20 cellular contexts compared by ENCODE assay signal in genomic region chr6:169162249-169162967, GRCh38.
A peak's percentile ranks its signal among the peaks of the same experiment; 100 is the strongest.
DNase-seq lines count a peak whose midpoint lies in the region; ATAC-seq, FAIRE-seq and TF ChIP-seq lines count a peak whose summit lies in the region.
"Had no signal": no experiment of that assay in that cellular context is flagged by ENCODE, and none has a peak within 500 bp of the region (broad histone marks: within the 10 kb centered on the region; RNA-seq: fewer than 3 reads in every experiment).

No MANE protein-coding gene starts in this region.

- H3K4me2 ChIP-seq in endothelial cell of umbilical vein (ENCODE audit: insufficient read depth, low read length): no peak overlapping the region
- H3K4me2 ChIP-seq: KMS-11, PC-9 had no signal

- intact Hi-C loops in right cardiac atrium (cut with DNase I) (loop anchor here in 1 of 4 donors (10.0 kb wide), 1 partner anchor 52 kb away; no protein-coding TSS in a partner anchor), Right ventricle myocardium superior (cut with DNase I) (no loop called here), endothelial cell of umbilical vein (cut with micrococcal nuclease) (no loop called here), aorta (cut with DNase I) (loop anchor here (5.0 to 10.0 kb wide), 2 partner anchors 90 to 118 kb away; no protein-coding TSS in a partner anchor)

- H3K9me1 ChIP-seq in endothelial cell of umbilical vein (replicated peaks; ENCODE audit: control insufficient read depth, extremely low read depth, insufficient read depth, low read length): no peaks in the 10 kb centered on the region

- no peak overlapping the region for H3K4me3 ChIP-seq in right cardiac atrium (ENCODE audit: low read length)
- H3K4me3 ChIP-seq in endothelial cell of umbilical vein (replicated peaks in 1 of 3; ENCODE audit: insufficient read depth in 1 of 3, low read depth in 1 of 3, low read length in 3 of 3): no peak overlapping the region
- no peak overlapping the region for H3K4me3 ChIP-seq in aorta (ENCODE audit: low read length in 2 of 2)
- H3K4me3 ChIP-seq: heart right ventricle, PC-9 had no signal

- H3K27ac ChIP-seq in right cardiac atrium (ENCODE audit: low read length) (peak overlapping the region; percentile 5), endothelial cell of umbilical vein (ENCODE audit: insufficient read depth, low read depth, low read length) (peak overlapping the region; percentile 27), aorta (ENCODE audit: low read depth in 1 of 2, low read length in 2 of 2) (peak overlapping the region; percentile 15 to 24)
- H3K27ac ChIP-seq: KMS-11, PC-9 had no signal

- no TSS peak for BruUV-seq in endothelial cell of umbilical vein (replicated peaks; lab: Mats Ljungman, UMichigan)

- peak overlapping the region in 2 of 3 experiments; percentile 78 to 86 for H3K27ac Mint-ChIP-seq in nephron
- H3K27ac Mint-ChIP-seq in T-helper 17 cell: no peak overlapping the region
- H3K27ac Mint-ChIP-seq: activated naive CD4-positive, alpha-beta T cell treated with anti-CD3 and anti-CD28 coated beads for 36 hours; natural killer cell; stimulated activated naive B cell treated with anti-CD40 and anti-IgM and Interleukin-4, amounts not matched to agents 10 μg/mL and 1 μg/mL and 100 μg/mL, for 72 hours; T-cell had no signal

- TF ChIP-seq POLR2A in endothelial cell of umbilical vein (IDR thresholded peaks at IDR 0.05; ENCODE audit: low read depth, low read length): no peak

- H3K36me3 ChIP-seq in endothelial cell of umbilical vein (ENCODE audit: control insufficient read depth in 2 of 2, extremely low read depth in 1 of 2, insufficient read depth in 2 of 2, low read length in 2 of 2): no peaks in the 10 kb centered on the region
- H3K36me3 ChIP-seq in aorta (ENCODE audit: control insufficient read depth in 1 of 2, insufficient read depth in 2 of 2, low read length in 1 of 2): no peaks in the 10 kb centered on the region
- H3K36me3 ChIP-seq: heart right ventricle had no signal

- TF ChIP-seq CTCF in endothelial cell of umbilical vein (IDR thresholded peaks at IDR 0.05; ENCODE audit: extremely low read depth in 1 of 2, insufficient read depth in 1 of 2, low read depth in 1 of 2, low read length in 2 of 2): no peak
- TF ChIP-seq CTCF in nephron (IDR thresholded peaks at IDR 0.05; ENCODE audit: unreplicated experiment in 3 of 3): no peak

- dilution Hi-C loops in endothelial cell of umbilical vein (cut with MboI; ENCODE audit: extremely low pct_ligation_motif_present, low sequenced_read_pairs): no loop called here

- H3K4me3 Mint-ChIP-seq in nephron (no peak overlapping the region), T-helper 17 cell (no peak overlapping the region)
- H3K4me3 Mint-ChIP-seq: activated naive CD4-positive, alpha-beta T cell treated with anti-CD3 and anti-CD28 coated beads for 36 hours; natural killer cell; stimulated activated naive B cell treated with anti-CD40 and anti-IgM and Interleukin-4, amounts not matched to agents 10 μg/mL and 1 μg/mL and 100 μg/mL, for 72 hours; T-cell had no signal

- FAIRE-seq in endothelial cell of umbilical vein (lab: Jason Lieb, UNC): no peak

- POLR2A ChIA-PET in endothelial cell of umbilical vein (lab: Charles Lee): no interaction called here

- H3K9me3 Mint-ChIP-seq in nephron: peaks cover 3% of the 10 kb centered on the region
- H3K9me3 Mint-ChIP-seq: activated naive CD4-positive, alpha-beta T cell treated with anti-CD3 and anti-CD28 coated beads for 36 hours; natural killer cell; stimulated activated naive B cell treated with anti-CD40 and anti-IgM and Interleukin-4, amounts not matched to agents 10 μg/mL and 1 μg/mL and 100 μg/mL, for 72 hours; T-cell had no signal

- peaks cover 66% of the 10 kb centered on the region for H3K4me1 Mint-ChIP-seq in nephron
- H3K4me1 Mint-ChIP-seq in T-helper 17 cell: no peaks in the 10 kb centered on the region
- H3K4me1 Mint-ChIP-seq: natural killer cell; stimulated activated naive B cell treated with anti-CD40 and anti-IgM and Interleukin-4, amounts not matched to agents 10 μg/mL and 1 μg/mL and 100 μg/mL, for 72 hours; T-cell had no signal

- ATAC-seq in right cardiac atrium: no peak
- ATAC-seq in Right ventricle myocardium superior (ENCODE audit: poor library complexity): no peak
- ATAC-seq in aorta (ENCODE audit: low FRiP score): no peak
- no peak for ATAC-seq in T-helper 17 cell
- no peak for ATAC-seq in GM18867 (IDR thresholded peaks at IDR 0.05; ENCODE audit: unreplicated experiment)
- ATAC-seq: natural killer cell, T-cell had no signal

- H3K27me3 ChIP-seq in right cardiac atrium (ENCODE audit: control insufficient read depth, insufficient read depth): no peaks in the 10 kb centered on the region
- H3K27me3 ChIP-seq in endothelial cell of umbilical vein (ENCODE audit: control insufficient read depth in 2 of 2, insufficient read depth in 2 of 2, low read length in 2 of 2): no peaks in the 10 kb centered on the region
- H3K27me3 ChIP-seq in aorta (ENCODE audit: control insufficient read depth in 1 of 2, insufficient read depth in 2 of 2, low read length in 1 of 2): no peaks in the 10 kb centered on the region

- no peak overlapping the region for H3K9ac ChIP-seq in endothelial cell of umbilical vein (replicated peaks; ENCODE audit: extremely low read depth, insufficient read depth, low read length)
- H3K9ac ChIP-seq: KMS-11 had no signal

- H3K4me1 ChIP-seq in right cardiac atrium (ENCODE audit: control insufficient read depth, insufficient read depth, low read length) (peaks cover 2% of the 10 kb centered on the region), endothelial cell of umbilical vein (ENCODE audit: control insufficient read depth, extremely low read depth, insufficient read depth, low read length) (no peaks in the 10 kb centered on the region), aorta (ENCODE audit: control insufficient read depth in 1 of 2, insufficient read depth in 2 of 2, low read length in 2 of 2) (peaks cover 0 to 3% of the 10 kb centered on the region in 2 donors)

- H3K36me3 Mint-ChIP-seq in nephron (ENCODE audit: low read depth) (no peaks in the 10 kb centered on the region), T-helper 17 cell (ENCODE audit: low read depth) (no peaks in the 10 kb centered on the region)
- H3K36me3 Mint-ChIP-seq: natural killer cell; stimulated activated naive B cell treated with anti-CD40 and anti-IgM and Interleukin-4, amounts not matched to agents 10 μg/mL and 1 μg/mL and 100 μg/mL, for 72 hours; T-cell had no signal

- H4K20me1 ChIP-seq in endothelial cell of umbilical vein (replicated peaks; ENCODE audit: control insufficient read depth, extremely low read depth, insufficient read depth, low read length): no peaks in the 10 kb centered on the region

- WGBS in right cardiac atrium: 90% methylated on average over 31 of the region's 31 CpGs
- 66 to 78% methylated on average over 31 of the region's 31 CpGs for WGBS in aorta, 2 donors

- DNase-seq in right cardiac atrium: peak in 1 of 3 donors; percentile 59
- no peak for DNase-seq in Right ventricle myocardium superior
- no peak for DNase-seq in endothelial cell of umbilical vein (ENCODE audit: low read depth, low spot score)
- DNase-seq in aorta: no peak
- no peak for DNase-seq in T-helper 17 cell
- DNase-seq in NCI-H2081 treated with DMSO at 0.1 percent for 48 hours (lab: John Stamatoyannopoulos, UW): no peak
- DNase-seq: activated CD4-positive, CD25-positive, alpha-beta regulatory T cell; DMS 273 treated with DMSO at 0.1 percent for 48 hours; left colon; natural killer cell; NCI-H187; NCI-H524 treated with DMSO at 0.1 percent for 48 hours; stimulated activated naive B cell treated with anti-CD40 and anti-IgM and Interleukin-4, amounts not matched to agents 10 μg/mL and 1 μg/mL and 100 μg/mL, for 72 hours; T-cell had no signal

- H3K27me3 Mint-ChIP-seq in nephron (ENCODE audit: low read depth) (peaks cover 7% of the 10 kb centered on the region), T-helper 17 cell (peaks cover 37% of the 10 kb centered on the region)

- no peaks in the 10 kb centered on the region for H3K79me2 ChIP-seq in endothelial cell of umbilical vein (ENCODE audit: control insufficient read depth, insufficient read depth, low read length)

- no peaks in the 10 kb centered on the region for H3K9me3 ChIP-seq in right cardiac atrium (ENCODE audit: control insufficient read depth, low read length)
- no peaks in the 10 kb centered on the region for H3K9me3 ChIP-seq in endothelial cell of umbilical vein (replicated peaks; ENCODE audit: control insufficient read depth, insufficient read depth, low read length)
- H3K9me3 ChIP-seq in aorta (ENCODE audit: control insufficient read depth, low read length): no peaks in the 10 kb centered on the region
- no peaks in the 10 kb centered on the region for H3K9me3 ChIP-seq in T-helper 17 cell (ENCODE audit: control insufficient read depth, low read length, poor library complexity, severe bottlenecking)
- H3K9me3 ChIP-seq: heart right ventricle had no signal

- CTCF ChIA-PET in endothelial cell of umbilical vein (lab: Charles Lee): no interaction called here

- H2AFZ ChIP-seq in endothelial cell of umbilical vein (ENCODE audit: low read depth, low read length): no peak overlapping the region
- H2AFZ ChIP-seq: PC-9 had no signal

TF ChIP-seq in endothelial cell of umbilical vein, 7 proteins besides CTCF, POLR2A, EP300 and RAD21:
- TF ChIP-seq POLR2AphosphoS5 (IDR thresholded peaks at IDR 0.05; ENCODE audit: insufficient read depth, low read depth, low read length): no peak
- TF ChIP-seq JUN (IDR thresholded peaks at IDR 0.05; ENCODE audit: borderline replicate concordance, insufficient read depth, insufficient read length, low read depth): no peak
- no peak for TF ChIP-seq FOS (IDR thresholded peaks at IDR 0.05; ENCODE audit: borderline replicate concordance, insufficient read depth, low read length)
- no peak for TF ChIP-seq GATA2 (IDR thresholded peaks at IDR 0.05; ENCODE audit: insufficient read depth, insufficient read length, low read depth, low read length)
- TF ChIP-seq EZH2 (IDR thresholded peaks at IDR 0.05; ENCODE audit: borderline replicate concordance, low read depth, low read length, severe bottlenecking): no peak
- no peak for TF ChIP-seq MYC (IDR thresholded peaks at IDR 0.05; ENCODE audit: low read depth, low read length)
- TF ChIP-seq MAX (IDR thresholded peaks at IDR 0.05; ENCODE audit: insufficient read depth, insufficient read length): no peak

Comparison
In these comparisons a context has a peak if more than half of its experiments do, and no peak if none do; other contexts are left out.
1. intact Hi-C loops: an anchor here in aorta (5.0 to 10.0 kb wide); none called in Right ventricle myocardium superior and endothelial cell of umbilical vein.